32 cellular contexts compared by ENCODE assay signal in genomic region chr6:116072368-116072767, GRCh38. TPM values are rescaled to one million over a fixed set of nuclear protein-coding genes. Genes with fewer than 3 reads are reported as not detected.
DNase-seq lines count a peak whose midpoint lies in the region; ATAC-seq and TF ChIP-seq lines count a peak whose summit lies in the region.
"Had no signal": no experiment of that assay in that cellular context is flagged by ENCODE, and none has a peak within 500 bp of the region (broad histone marks: within the 10 kb centered on the region; RNA-seq: fewer than 3 reads in every experiment).

No MANE protein-coding gene starts in this region.

- H3K27ac Mint-ChIP-seq in activated T-cell treated with anti-CD3 and anti-CD28 coated beads, Interleukin-2, amount 50 U/mL, for 72 hours, result peak overlapping the region; percentile 63
- H3K27ac Mint-ChIP-seq: activated CD4-positive, alpha-beta T cell treated with anti-CD3 and anti-CD28 coated beads, Interleukin-2, amount 10 ng/mL, durations not matched to agents 24 days and 14 days; brain had no signal

- H2AK5ac ChIP-seq in neuronal stem cell (ENCODE audit: low read depth, low read length), result no peak overlapping the region

- no peak overlapping the region for H3K4me3 Mint-ChIP-seq in activated T-cell treated with anti-CD3 and anti-CD28 coated beads, Interleukin-2, amount 50 U/mL, for 72 hours
- H3K4me3 Mint-ChIP-seq: activated CD4-positive, alpha-beta T cell treated with anti-CD3 and anti-CD28 coated beads, Interleukin-2, amount 10 ng/mL, durations not matched to agents 24 days and 14 days; brain; neural crest cell had no signal

- no peaks in the 10 kb centered on the region for H3K4me1 ChIP-seq in neuronal stem cell (ENCODE audit: control insufficient read depth in 2 of 2, insufficient read depth in 1 of 2, low read depth in 1 of 2, low read length in 2 of 2)
- peaks cover 3% of the 10 kb centered on the region for H3K4me1 ChIP-seq in A673 (ENCODE audit: insufficient read depth, low read length, poor library complexity, severe bottlenecking)
- H3K4me1 ChIP-seq: adrenal gland had no signal

- H3K4me2 ChIP-seq in neuronal stem cell (ENCODE audit: insufficient read depth, low read length, poor library complexity, severe bottlenecking), result no peak overlapping the region
- H3K4me2 ChIP-seq: PC-9 had no signal

- no peak overlapping the region for H3K27ac ChIP-seq in neuronal stem cell (replicated peaks; ENCODE audit: low read length)
- no peak overlapping the region for H3K27ac ChIP-seq in A673 (ENCODE audit: low read depth, low read length, poor library complexity, severe bottlenecking)
- H3K27ac ChIP-seq: adrenal gland, GM23248, heart left ventricle, PC-9 had no signal

- H3K79me1 ChIP-seq in neuronal stem cell (ENCODE audit: low read depth, low read length), result no peaks in the 10 kb centered on the region

- H2BK5ac ChIP-seq in neuronal stem cell (ENCODE audit: low read length), result no peak overlapping the region

- H3K36me3 ChIP-seq in neuronal stem cell (replicated peaks in 1 of 2; ENCODE audit: control insufficient read depth in 2 of 2, insufficient read depth in 2 of 2, low read length in 2 of 2), result no peaks in the 10 kb centered on the region
- no peaks in the 10 kb centered on the region for H3K36me3 ChIP-seq in MG63
- no peaks in the 10 kb centered on the region for H3K36me3 ChIP-seq in A673 (ENCODE audit: insufficient read depth, low read length, poor library complexity, severe bottlenecking)
- H3K36me3 ChIP-seq: adrenal gland, heart left ventricle had no signal

- H2AFZ ChIP-seq in neuronal stem cell (ENCODE audit: low read length), result no peak overlapping the region
- H2AFZ ChIP-seq: GM23248, PC-9 had no signal

- POLR2A ChIA-PET in A673 (lab: Charles Lee; ENCODE audit: low non-redundant PET), result no interaction called here

- H2BK120ac ChIP-seq in neuronal stem cell (ENCODE audit: low read depth, low read length), result no peak overlapping the region

- peak overlapping the region; percentile 43 for H4K8ac ChIP-seq in neuronal stem cell (ENCODE audit: low read depth, low read length)

- no peaks in the 10 kb centered on the region for H3K36me3 Mint-ChIP-seq in activated T-cell treated with anti-CD3 and anti-CD28 coated beads, Interleukin-2, amount 50 U/mL, for 72 hours (ENCODE audit: insufficient read depth in 2 of 2)
- H3K36me3 Mint-ChIP-seq: brain had no signal

- no peak overlapping the region for H3K4ac ChIP-seq in neuronal stem cell (ENCODE audit: low read length)

- no CpG with 5 or more reads among the region's 1 CpG for WGBS in neuronal stem cell (ENCODE audit: extremely low coverage in 2 of 2, insufficient read length in 2 of 2, insufficient replicate concordance in 1 of 2), 2 donors

- H3K23ac ChIP-seq in neuronal stem cell (ENCODE audit: low read depth, low read length, poor library complexity), result no peak overlapping the region

- no peak for DNase-seq in activated T-cell treated with anti-CD3 and anti-CD28 coated beads, Interleukin-2, amount 50 U/mL, for 72 hours
- DNase-seq in activated T-cell treated with anti-CD3 and anti-CD28 coated beads for 4 hours (no peak), NCI-H69 (lab: John Stamatoyannopoulos, UW) (peak; percentile 38), dermis microvascular lymphatic vessel endothelial cell (ENCODE audit: low read depth in 2 of 2) (peak; percentile 52 to 87), neuronal stem cell (ENCODE audit: low spot score) (no peak), MG63 (no peak), A673 (ENCODE audit: low spot score) (no peak)
- DNase-seq: ACHN; activated CD4-positive, alpha-beta T cell treated with anti-CD3 and anti-CD28 coated beads, Interleukin-2, amount 10 ng/mL, durations not matched to agents 24 days and 14 days; activated naive CD4-positive, alpha-beta T cell treated with Interleukin-2 at 50 U/mL for 16 hours; activated T-cell treated with anti-CD3 and anti-CD28 coated beads, Interleukin-2, amount 50 U/mL, for 48 hours; adrenal gland; DMS79 treated with DMSO at 0.1 percent for 48 hours; effector CD4-positive, alpha-beta T cell; foreskin fibroblast; GM23248; heart left ventricle; mesenchymal stem cell; NCI-H1105; NCI-H2081 treated with DMSO at 0.1 percent for 48 hours; PC-9; stimulated activated CD4-positive, alpha-beta T cell treated with anti-CD3 and anti-CD28 coated beads, Interleukin-12 subunit alpha, Interleukin-12 subunit beta, amount 100 ng/mL, for 4 hours; stimulated activated CD4-positive, alpha-beta T cell treated with anti-CD3 and anti-CD28 coated beads, Interleukin-4, amount 100 ng/mL, for 1 hour; trophoblast cell had no signal

- H3K9ac ChIP-seq in neuronal stem cell (ENCODE audit: low read depth, low read length, poor library complexity), result no peak overlapping the region
- H3K9ac ChIP-seq: GM23248 had no signal

- intact Hi-C loops in A673 (cut with micrococcal nuclease; ENCODE audit: unreplicated experiment), result no loop called here

- no peak for ATAC-seq in activated T-cell treated with anti-CD3 and anti-CD28 coated beads, Interleukin-2, amount 50 U/mL, for 72 hours (replicated peaks in 1 of 2)
- no peak for ATAC-seq in GM18861 (IDR thresholded peaks at IDR 0.05; ENCODE audit: unreplicated experiment)
- ATAC-seq: esophagus mucosa, heart left ventricle, Right ventricle myocardium inferior, sciatic nerve, SK-N-SH treated with all-trans-retinoic acid at 6 μM for 48 hours had no signal

- BruUV-seq in A673 (replicated peaks; lab: Mats Ljungman, UMichigan), result no TSS peak

- H3K4me3 ChIP-seq in neuronal stem cell (ENCODE audit: low read length in 2 of 2) (no peak overlapping the region), MG63 (no peak overlapping the region), A673 (ENCODE audit: low read depth, low read length, poor library complexity, severe bottlenecking) (no peak overlapping the region)
- H3K4me3 ChIP-seq: adrenal gland, GM23248, heart left ventricle, PC-9 had no signal

- H3K9me3 ChIP-seq in neuronal stem cell (replicated peaks in 1 of 2; ENCODE audit: control insufficient read depth in 2 of 2, insufficient read depth in 1 of 2, low read depth in 1 of 2, low read length in 2 of 2) (no peaks in the 10 kb centered on the region), MG63 (no peaks in the 10 kb centered on the region), A673 (ENCODE audit: low read depth, low read length, poor library complexity, severe bottlenecking) (no peaks in the 10 kb centered on the region)
- H3K9me3 ChIP-seq: adrenal gland, heart left ventricle had no signal

- no peak overlapping the region for H4K91ac ChIP-seq in neuronal stem cell (ENCODE audit: low read depth, low read length, poor library complexity)

- H3K27me3 Mint-ChIP-seq in activated T-cell treated with anti-CD3 and anti-CD28 coated beads, Interleukin-2, amount 50 U/mL, for 72 hours (ENCODE audit: low read depth), result peaks cover 6% of the 10 kb centered on the region

- H3K27me3 ChIP-seq in neuronal stem cell (ENCODE audit: control insufficient read depth in 3 of 3, insufficient read depth in 3 of 3, low read depth in 1 of 3, low read length in 3 of 3), result peaks cover 0 to 4% (median 0%) of the 10 kb centered on the region in 3 experiments
- no peaks in the 10 kb centered on the region for H3K27me3 ChIP-seq in MG63
- H3K27me3 ChIP-seq in A673 (replicated peaks; ENCODE audit: insufficient read depth, low read depth, low read length, poor library complexity), result no peaks in the 10 kb centered on the region
- H3K27me3 ChIP-seq: adrenal gland, heart left ventricle had no signal

- H3K9me3 Mint-ChIP-seq in activated T-cell treated with anti-CD3 and anti-CD28 coated beads, Interleukin-2, amount 50 U/mL, for 72 hours, result no peaks in the 10 kb centered on the region
- H3K9me3 Mint-ChIP-seq: brain, neural crest cell had no signal

- peaks cover 7% of the 10 kb centered on the region for H3K4me1 Mint-ChIP-seq in activated T-cell treated with anti-CD3 and anti-CD28 coated beads, Interleukin-2, amount 50 U/mL, for 72 hours (ENCODE audit: low read depth)
- H3K4me1 Mint-ChIP-seq: brain, neural crest cell had no signal

- no peak overlapping the region for H2BK15ac ChIP-seq in neuronal stem cell (ENCODE audit: low read length)

- H3K18ac ChIP-seq in neuronal stem cell (ENCODE audit: low read length), result no peak overlapping the region

- no peak overlapping the region for H2BK12ac ChIP-seq in neuronal stem cell (ENCODE audit: low read length)

- TF ChIP-seq CTCF in A673 (conservative IDR thresholded peaks at IDR 0.05; ENCODE audit: low read depth, low read length), result no peak

- H3K14ac ChIP-seq in neuronal stem cell (ENCODE audit: low read length), result no peak overlapping the region

- CTCF ChIA-PET in A673 (lab: Charles Lee), result no interaction called here

RNA-seq across cellular contexts. Expression of gene FRK, which starts 11.7 kb away (rescaled TPM):
- total RNA-seq in activated T-cell treated with anti-CD3 and anti-CD28 coated beads, Interleukin-2, amount 50 U/mL, for 72 hours, result under 1 TPM; 0.02 to 0.05 TPM
- under 0.01 and 0.13 TPM in 2 replicates for total RNA-seq in dermis microvascular lymphatic vessel endothelial cell
- 0.04 TPM for polyA plus RNA-seq in neuronal stem cell (2013, experiment 1 of 2)
- 0.03 TPM for polyA plus RNA-seq in neuronal stem cell (2013, experiment 2 of 2)
- 0.07 and 0.16 TPM in 2 replicates for total RNA-seq in MG63 (2014; rRNA removed; shearing (Covaris generic); ENCODE audit: low replicate concordance)
- 10.0 and 12.3 TPM in 2 replicates for total RNA-seq in A673 (2021)
- total RNA-seq: activated CD4-positive, alpha-beta T cell treated with anti-CD3 and anti-CD28 coated beads, Interleukin-2, amount 10 ng/mL, durations not matched to agents 24 days and 14 days had no signal

RNA-seq across cellular contexts. Expression of gene NT5DC1, which starts 28.3 kb away (rescaled TPM):
- total RNA-seq in activated T-cell treated with anti-CD3 and anti-CD28 coated beads, Interleukin-2, amount 50 U/mL, for 72 hours, result 10 to 100 TPM; 49.2 to 55.8 TPM
- total RNA-seq in dermis microvascular lymphatic vessel endothelial cell (3.2 and 4.9 TPM in 2 replicates), A673 (2021) (37.9 and 47.9 TPM in 2 replicates)
- polyA plus RNA-seq in neuronal stem cell (2013, experiment 1 of 2), result 15.8 TPM
- 16.2 TPM for polyA plus RNA-seq in neuronal stem cell (2013, experiment 2 of 2)
- total RNA-seq in MG63 (2014; rRNA removed; shearing (Covaris generic); ENCODE audit: low replicate concordance), result 5.2 and 12.8 TPM in 2 replicates

RNA-seq across cellular contexts. Expression of gene COL10A1, which starts 53.6 kb away (rescaled TPM):
- not detected for total RNA-seq in activated T-cell treated with anti-CD3 and anti-CD28 coated beads, Interleukin-2, amount 50 U/mL, for 72 hours
- total RNA-seq in dermis microvascular lymphatic vessel endothelial cell, result not detected in 2 replicates
- polyA plus RNA-seq in neuronal stem cell (2013, experiment 1 of 2), result not detected
- polyA plus RNA-seq in neuronal stem cell (2013, experiment 2 of 2), result not detected
- total RNA-seq in MG63 (2014; rRNA removed; shearing (Covaris generic); ENCODE audit: low replicate concordance), result not detected in 2 replicates
- total RNA-seq in A673 (2021), result not detected in 2 replicates
- total RNA-seq: activated CD4-positive, alpha-beta T cell treated with anti-CD3 and anti-CD28 coated beads, Interleukin-2, amount 10 ng/mL, durations not matched to agents 24 days and 14 days; esophagus mucosa; neural crest cell; PC-9; Right ventricle myocardium inferior; T-helper 2 cell treated with Interferon-gamma antibody and Interleukin-4, amounts not matched to agents 100 ng/mL and 5 ng/mL, for 36 hours had no signal

Comparison
In these comparisons a context has a peak if more than half of its experiments do, and no peak if none do; other contexts are left out.
1. DNase-seq: peak in NCI-H69 (single experiment) and dermis microvascular lymphatic vessel endothelial cell (2 of 2); none in activated T-cell treated with anti-CD3 and anti-CD28 coated beads, Interleukin-2, amount 50 U/mL, for 72 hours (0 of 2), activated T-cell treated with anti-CD3 and anti-CD28 coated beads for 4 hours (single experiment), neuronal stem cell (single experiment), MG63 (single experiment) and A673 (single experiment).